In the genomic region with DNA sequence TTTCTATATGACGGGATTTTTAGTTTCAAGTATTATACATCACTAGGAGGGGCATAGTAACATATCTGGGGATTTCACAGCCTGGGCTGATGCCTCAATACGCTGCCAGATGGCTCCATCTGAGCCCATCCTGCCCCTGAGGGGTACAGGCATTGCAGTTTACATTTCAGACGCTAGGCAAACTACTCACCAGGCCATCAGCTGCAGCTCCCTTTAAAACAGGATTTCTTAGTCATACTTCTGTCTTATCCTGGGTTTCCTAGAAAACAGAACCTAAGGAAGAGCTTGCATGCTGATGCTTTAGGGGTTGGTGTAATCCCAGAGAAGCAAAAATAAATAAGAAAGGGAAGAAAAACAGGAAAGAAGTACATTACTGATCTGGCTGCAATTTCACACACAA, we compare ENCODE assay signal across 16 cellular contexts.
DNase-seq lines count a peak whose midpoint lies in the region; ATAC-seq and TF ChIP-seq lines count a peak whose summit lies in the region.
"Had no signal": no experiment of that assay in that cellular context is flagged by ENCODE, and none has a peak within 500 bp of the region (broad histone marks: within the 10 kb centered on the region; RNA-seq: fewer than 3 reads in every experiment).

No MANE protein-coding gene starts in this region.

- H3K4me3 ChIP-seq in AG04449 (ENCODE audit: low read depth, low read length) = no peak overlapping the region
- no peak overlapping the region for H3K4me3 ChIP-seq in HCT116 (replicated peaks in 1 of 2; ENCODE audit: low read depth in 1 of 2, low read length in 2 of 2)
- H3K4me3 ChIP-seq in adipocyte (ENCODE audit: low read length) = no peak overlapping the region
- H3K4me3 ChIP-seq: A549, right atrium auricular region, thoracic aorta had no signal

- H2AFZ ChIP-seq in HCT116 (ENCODE audit: low read depth, low read length, poor library complexity, severe bottlenecking) = no peak overlapping the region

- peaks cover 25% of the 10 kb centered on the region for H3K4me1 Mint-ChIP-seq in glutamatergic neuron (ENCODE audit: low read depth, unreplicated experiment)
- H3K4me1 Mint-ChIP-seq: activated naive CD4-positive, alpha-beta T cell treated with anti-CD3 and anti-CD28 coated beads, Interleukin-2, amount 50 U/mL, for 24 hours had no signal

- peaks cover 5% of the 10 kb centered on the region for H3K9me3 Mint-ChIP-seq in glutamatergic neuron (ENCODE audit: unreplicated experiment)
- H3K9me3 Mint-ChIP-seq: activated naive CD4-positive, alpha-beta T cell treated with anti-CD3 and anti-CD28 coated beads, Interleukin-2, amount 50 U/mL, for 24 hours; dendritic cell treated with granulocyte-macrophage colony-stimulating factor and Interleukin-4, amounts not matched to agents 40 ng/mL and 50 ng/mL, for 4 days had no signal

- CTCF ChIA-PET in AG04449 (lab: Yijun Ruan, JAX) (interaction anchor here (1.0 to 1.8 kb wide), 4 partner anchors 12 to 714 kb away, joined by 3 to 4 read pairs (median 3); no protein-coding TSS in a partner anchor), HCT116 (lab: Charles Lee) (interaction anchor here (1.1 kb wide), 1 partner anchor 9 kb away, joined by 5 read pairs; no protein-coding TSS in a partner anchor)

- ATAC-seq in HCT116 = peak; percentile 73; the same call in 1 of the 2 replicates
- ATAC-seq in GM21447 (IDR thresholded peaks at IDR 0.05; ENCODE audit: unreplicated experiment) = no peak

- in situ Hi-C loops in ACHN (cut with HindIII; ENCODE audit: low pct_ligation_motif_present, low pct_unique_long_range_greater_than_20kb, low sequenced_read_pairs) = no loop called here

- H3K9me3 ChIP-seq in HCT116 (ENCODE audit: control insufficient read depth in 1 of 2, insufficient read depth in 1 of 2, low read depth in 1 of 2, low read length in 2 of 2) = no peaks in the 10 kb centered on the region
- H3K9me3 ChIP-seq in adipocyte (ENCODE audit: control insufficient read depth, low read length) = no peaks in the 10 kb centered on the region
- H3K9me3 ChIP-seq: A549, right atrium auricular region, thoracic aorta had no signal

- DNase-seq in AG04449 (ENCODE audit: low read depth, low spot score) = no peak
- DNase-seq in HCT116 (ENCODE audit: low read depth, low spot score) = no peak
- DNase-seq in adipocyte (ENCODE audit: low read depth) = peak; percentile 59
- DNase-seq in glutamatergic neuron = peak; percentile 87
- DNase-seq in LoVo (ENCODE audit: low spot score) = no peak
- no peak for DNase-seq in ACHN
- DNase-seq in stimulated activated CD4-positive, alpha-beta T cell treated with anti-CD3 and anti-CD28 coated beads, Interleukin-1b, Interleukin-23, amount 100 ng/mL, for 48 hours = no peak
- DNase-seq: hippocampal formation, midbrain, NCI-H1417 had no signal

- H3K9me2 ChIP-seq in HCT116 (ENCODE audit: insufficient read depth) = no peaks in the 10 kb centered on the region

- BruUV-seq in HCT116 (replicated peaks; lab: Mats Ljungman, UMichigan) = no TSS peak

- POLR2A ChIA-PET in AG04449 (lab: Yijun Ruan, JAX) (no interaction called here), HCT116 (lab: Charles Lee) (no interaction called here)

- H3K27me3 Mint-ChIP-seq in glutamatergic neuron (ENCODE audit: unreplicated experiment) = peaks cover 4% of the 10 kb centered on the region
- H3K27me3 Mint-ChIP-seq: dendritic cell treated with granulocyte-macrophage colony-stimulating factor and Interleukin-4, amounts not matched to agents 40 ng/mL and 50 ng/mL, for 4 days had no signal

- H3K4me1 ChIP-seq in HCT116 (ENCODE audit: control insufficient read depth in 1 of 2, insufficient read depth in 2 of 2, low read length in 2 of 2) = no peaks in the 10 kb centered on the region
- H3K4me1 ChIP-seq in adipocyte (ENCODE audit: control insufficient read depth, insufficient read depth, low read length) = no peaks in the 10 kb centered on the region
- H3K4me1 ChIP-seq: A549, right atrium auricular region had no signal

- no peak for TF ChIP-seq POLR2A in HCT116 (IDR thresholded peaks at IDR 0.05; ENCODE audit: borderline replicate concordance, extremely low read depth, insufficient read depth, insufficient read length)

- H3K36me3 ChIP-seq in HCT116 (ENCODE audit: control insufficient read depth in 1 of 2, insufficient read depth in 2 of 2, low read length in 2 of 2) (no peaks in the 10 kb centered on the region), adipocyte (ENCODE audit: control insufficient read depth, insufficient read depth, low read length, severe bottlenecking) (no peaks in the 10 kb centered on the region)
- H3K36me3 ChIP-seq: right atrium auricular region, thoracic aorta had no signal

- peak overlapping the region; percentile 17 for H3K4me3 Mint-ChIP-seq in glutamatergic neuron (ENCODE audit: unreplicated experiment)
- H3K4me3 Mint-ChIP-seq: activated naive CD4-positive, alpha-beta T cell treated with anti-CD3 and anti-CD28 coated beads, Interleukin-2, amount 50 U/mL, for 24 hours; dendritic cell treated with granulocyte-macrophage colony-stimulating factor and Interleukin-4, amounts not matched to agents 40 ng/mL and 50 ng/mL, for 4 days had no signal

- no peak overlapping the region for H3K9ac ChIP-seq in HCT116 (ENCODE audit: low read length)
- no peak overlapping the region for H3K9ac ChIP-seq in adipocyte (ENCODE audit: low read length)

- TF ChIP-seq RAD21 in HCT116 (IDR thresholded peaks at IDR 0.05; ENCODE audit: low read depth) = peak; percentile 22; the same call in 1 of the 2 replicates

- no peaks in the 10 kb centered on the region for H3K27me3 ChIP-seq in HCT116 (ENCODE audit: insufficient read depth, low read length)
- no peaks in the 10 kb centered on the region for H3K27me3 ChIP-seq in adipocyte (replicated peaks; ENCODE audit: control insufficient read depth, insufficient read depth, low read length)
- H3K27me3 ChIP-seq: right atrium auricular region had no signal

- TF ChIP-seq CTCF in AG04449 (IDR thresholded peaks at IDR 0.05; ENCODE audit: insufficient read depth, low read length, missing control alignments) (peak; percentile 20), HCT116 (IDR thresholded peaks at IDR 0.05 in 2 of 3, conservative IDR thresholded peaks at IDR 0.05 in 1 of 3; ENCODE audit: borderline replicate concordance in 1 of 3, insufficient read depth in 1 of 3, low read depth in 2 of 3, low read length in 2 of 3) (peak in 2 of 3 experiments; percentile 41 to 47; a peak in 3 of 6 replicates), glutamatergic neuron (IDR thresholded peaks at IDR 0.05; ENCODE audit: partially characterized antibody, unreplicated experiment) (peak; percentile 77)

- peak overlapping the region; percentile 73 for H3K27ac Mint-ChIP-seq in glutamatergic neuron (ENCODE audit: unreplicated experiment)
- H3K27ac Mint-ChIP-seq: activated naive CD4-positive, alpha-beta T cell treated with anti-CD3 and anti-CD28 coated beads, Interleukin-2, amount 50 U/mL, for 24 hours; dendritic cell treated with granulocyte-macrophage colony-stimulating factor and Interleukin-4, amounts not matched to agents 40 ng/mL and 50 ng/mL, for 4 days had no signal

- H3K4me2 ChIP-seq in HCT116 (ENCODE audit: low read length) = no peak overlapping the region
- H3K4me2 ChIP-seq: A549 had no signal

- RAD21 ChIA-PET in HCT116 (lab: Charles Lee; ENCODE audit: low non-redundant PET in 1 of 2, low total read pairs in 2 of 2, uncharacterized antibody in 2 of 2, unreplicated experiment in 2 of 2) = no interaction called here

- H4K20me1 ChIP-seq in HCT116 (ENCODE audit: insufficient read depth) = no peaks in the 10 kb centered on the region

- no peaks in the 10 kb centered on the region for H3K79me2 ChIP-seq in HCT116 (ENCODE audit: insufficient read depth, low read length)

- intact Hi-C loops in HCT116 (cut with micrococcal nuclease) = no loop called here

- H3K36me3 Mint-ChIP-seq in glutamatergic neuron (ENCODE audit: unreplicated experiment) = no peaks in the 10 kb centered on the region
- H3K36me3 Mint-ChIP-seq: activated naive CD4-positive, alpha-beta T cell treated with anti-CD3 and anti-CD28 coated beads, Interleukin-2, amount 50 U/mL, for 24 hours had no signal

- H3K27ac ChIP-seq in HCT116 (ENCODE audit: low read depth, low read length) = no peak overlapping the region
- H3K27ac ChIP-seq: A549, right atrium auricular region, thoracic aorta had no signal

TF ChIP-seq in HCT116, 20 proteins besides CTCF, POLR2A, EP300 and RAD21:
- TF ChIP-seq SP1 (IDR thresholded peaks at IDR 0.05; ENCODE audit: low read depth) = no peak
- no peak for TF ChIP-seq FOSL1 (IDR thresholded peaks at IDR 0.05; ENCODE audit: low read depth)
- no peak for TF ChIP-seq CEBPB (IDR thresholded peaks at IDR 0.05; ENCODE audit: low read depth)
- TF ChIP-seq ZNF274 (IDR thresholded peaks at IDR 0.05; ENCODE audit: low read depth, low read length) = no peak
- no peak for TF ChIP-seq YY1 (IDR thresholded peaks at IDR 0.05; ENCODE audit: extremely low read depth, insufficient replicate concordance, low read depth, low read length)
- TF ChIP-seq EZH2phosphoT487 (IDR thresholded peaks at IDR 0.05; ENCODE audit: borderline replicate concordance) = no peak

Comparison
In these comparisons a context has a peak if more than half of its experiments do, and no peak if none do; other contexts are left out.
1. DNase-seq: peak in adipocyte (single experiment) and glutamatergic neuron (single experiment); none in AG04449 (single experiment), HCT116 (single experiment), LoVo (single experiment), ACHN (single experiment) and stimulated activated CD4-positive, alpha-beta T cell treated with anti-CD3 and anti-CD28 coated beads, Interleukin-1b, Interleukin-23, amount 100 ng/mL, for 48 hours (single experiment).
2. CTCF ChIP-seq: peak in every context shown above with its lines; median percentile 77 in glutamatergic neuron; 44 in HCT116; 20 in AG04449.